24 cellular contexts compared by ENCODE assay signal in the genomic region with DNA sequence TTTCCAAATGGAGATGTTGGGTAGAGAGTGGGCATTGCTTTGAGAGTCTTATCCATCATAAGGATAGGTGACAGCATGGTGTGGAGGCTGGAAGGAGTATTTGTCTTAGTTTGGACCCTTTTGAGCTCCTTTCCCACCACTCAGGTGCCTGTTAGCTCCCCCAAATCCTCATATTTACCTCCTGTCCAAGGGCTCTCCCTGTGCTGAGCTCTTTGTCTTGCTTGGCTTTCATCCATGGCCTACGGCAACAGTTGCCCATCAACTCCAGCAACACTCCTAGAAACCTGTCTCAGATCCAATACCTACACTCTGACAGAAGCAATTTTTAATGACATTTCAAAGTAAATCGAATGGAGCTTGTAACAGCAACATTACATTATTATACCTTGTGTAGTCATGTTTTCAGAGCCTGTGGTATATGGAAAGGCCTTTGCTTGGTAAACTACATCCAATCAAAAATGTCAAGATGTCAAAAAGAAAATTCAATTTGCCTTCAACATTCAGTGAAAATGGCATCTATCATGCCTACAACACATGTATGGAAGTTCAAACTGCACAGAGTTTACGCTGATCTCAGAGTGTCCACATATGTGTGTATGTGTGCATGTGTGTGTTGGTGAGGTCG.
"Had no signal": no experiment of that assay in that cellular context is flagged by ENCODE, and none has a peak within 500 bp of the region (broad histone marks: within the 10 kb centered on the region; RNA-seq: fewer than 3 reads in every experiment).

No MANE protein-coding gene starts in this region.

- ATAC-seq: naive thymus-derived CD4-positive, alpha-beta T cell; natural killer cell; pancreas; psoas muscle; right cardiac atrium; right lobe of liver; stimulated activated effector memory CD8-positive, alpha-beta T cell treated with anti-CD3 and anti-CD28 coated beads, Interleukin-12 subunit alpha, Interleukin-12 subunit beta, amount 100 ng/mL, for 72 hours; stimulated activated naive B cell treated with anti-CD40 and anti-IgM and Interleukin-4, amounts not matched to agents 10 μg/mL and 1 μg/mL and 100 μg/mL, for 72 hours had no signal

- H3K27me3 ChIP-seq: neutrophil, pancreas, right lobe of liver, sigmoid colon, stomach, thyroid gland, tibial nerve, upper lobe of left lung, uterus had no signal

- H3K36me3 ChIP-seq: neutrophil, pancreas, right lobe of liver, sigmoid colon, stomach, thoracic aorta, thyroid gland, tibial nerve, upper lobe of left lung, uterus had no signal

- H3K4me3 ChIP-seq: pancreas, psoas muscle, right lobe of liver, sigmoid colon, stomach, thoracic aorta, thyroid gland, tibial nerve, upper lobe of left lung, uterus had no signal

- DNase-seq: naive thymus-derived CD4-positive, alpha-beta T cell; natural killer cell; nucleus accumbens; pancreas; psoas muscle; right cardiac atrium; right lobe of liver; sigmoid colon; small intestine; stimulated activated CD4-positive, alpha-beta T cell treated with anti-CD3 and anti-CD28 coated beads, Interleukin-15, amount 100 ng/mL, for 24 hours; stimulated activated CD4-positive, alpha-beta T cell treated with anti-CD3 and anti-CD28 coated beads, Interleukin-2, amount 100 ng/mL, for 24 hours; stimulated activated CD4-positive, alpha-beta T cell treated with anti-CD3 and anti-CD28 coated beads, Interleukin-2, amount 100 ng/mL, for 48 hours; stimulated activated CD4-positive, alpha-beta T cell treated with anti-CD3 and anti-CD28 coated beads, Interleukin-4, amount 100 ng/mL, for 24 hours; stimulated activated naive B cell treated with anti-CD40 and anti-IgM and Interleukin-4, amounts not matched to agents 10 μg/mL and 1 μg/mL and 100 μg/mL, for 72 hours; stimulated activated naive CD4-positive, alpha-beta T cell treated with Interleukin-2 at 50 U/mL for 16 hours; stomach; thyroid gland; trophoblast cell; upper lobe of left lung; uterus had no signal

- H3K4me1 ChIP-seq: pancreas, psoas muscle, right lobe of liver, sigmoid colon, stomach, thyroid gland, tibial nerve, upper lobe of left lung, uterus had no signal

- FAIRE-seq: pancreas, small intestine had no signal

- H3K27ac ChIP-seq: neutrophil, pancreas, psoas muscle, right lobe of liver, sigmoid colon, stomach, thoracic aorta, thyroid gland, tibial nerve, upper lobe of left lung, uterus had no signal

- H3K9me3 ChIP-seq: neutrophil, pancreas, psoas muscle, right lobe of liver, sigmoid colon, stomach, thoracic aorta, thyroid gland, tibial nerve, upper lobe of left lung, uterus had no signal
